Comparison of ENCODE assay signal across 1 cellular context in the genomic region with DNA sequence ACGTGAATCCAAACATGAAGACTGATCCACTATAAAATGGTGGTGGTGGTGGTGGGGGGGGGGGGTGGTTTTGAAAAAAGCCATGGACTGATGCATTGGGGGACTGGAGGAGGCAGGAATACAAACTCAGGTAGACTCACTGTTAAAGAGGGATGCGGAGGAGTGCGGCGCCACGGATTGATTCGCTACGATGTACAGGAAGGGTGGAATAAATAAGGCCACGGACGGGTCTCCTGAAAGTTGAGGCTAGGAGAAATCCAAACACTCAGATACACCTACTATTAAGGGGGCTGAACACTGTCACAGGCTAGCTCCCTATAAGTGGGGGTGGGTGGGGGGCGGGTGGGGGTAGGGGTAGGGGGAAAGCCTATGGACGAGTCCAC.
TF ChIP-seq lines count a peak whose summit lies in the region.

No MANE protein-coding gene starts in this region.

TF ChIP-seq in liver, 16 proteins besides CTCF, POLR2A, EP300 and RAD21 (continued from another document):
- TF ChIP-seq REST (IDR thresholded peaks at IDR 0.05) (no peak), EGR1 (IDR thresholded peaks at IDR 0.05; ENCODE audit: low read depth in 2 of 2) (no peak), TAF1 (conservative IDR thresholded peaks at IDR 0.05) (no peak)
